Comparison of ENCODE assay signal across 11 cellular contexts in the genomic region with DNA sequence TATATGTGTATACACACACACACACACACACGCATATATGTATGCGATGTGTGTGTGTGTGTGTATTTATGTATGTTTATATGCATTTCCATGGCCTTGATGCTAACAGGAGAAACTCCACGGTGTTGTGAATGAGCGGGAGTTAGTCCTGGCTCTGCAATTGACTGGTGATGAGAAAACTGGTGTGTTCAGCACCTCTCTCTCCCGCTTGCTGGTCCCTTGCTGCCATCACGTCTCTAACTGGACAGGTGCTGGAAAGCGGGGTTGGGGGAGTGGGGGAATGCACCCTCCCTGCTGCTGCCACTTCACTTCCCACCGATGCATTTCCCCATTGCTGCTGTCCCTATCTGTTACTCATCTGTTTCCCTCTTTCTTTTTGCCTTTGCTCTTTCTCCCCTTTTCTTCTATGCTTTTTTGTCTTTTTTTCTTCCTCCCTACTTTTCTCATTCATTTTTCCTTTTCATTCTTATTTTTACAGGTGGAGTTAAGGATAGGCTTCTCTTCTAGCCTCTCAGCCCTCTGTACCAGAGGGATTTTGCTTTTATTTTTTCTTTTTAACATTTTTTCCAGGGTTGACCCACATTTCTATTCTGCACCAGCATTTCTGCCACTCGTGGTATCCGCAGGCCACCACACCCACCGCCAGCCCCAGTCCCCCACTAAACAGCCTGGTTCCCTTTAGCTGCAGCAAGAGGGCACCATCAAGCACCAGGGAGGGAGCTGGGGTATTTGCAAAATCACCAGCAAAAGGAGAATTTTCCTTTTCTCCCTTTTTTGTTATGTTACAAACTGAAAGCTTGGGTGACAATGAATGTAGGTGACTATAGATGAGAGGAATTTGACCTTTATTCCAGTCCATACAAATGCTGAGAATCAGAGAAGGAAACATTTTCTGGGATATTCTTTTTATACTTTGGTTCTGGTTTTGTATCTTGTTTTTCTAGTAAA.
DNase-seq lines count a peak whose midpoint lies in the region; ATAC-seq, FAIRE-seq and TF ChIP-seq lines count a peak whose summit lies in the region.
"Had no signal": no experiment of that assay in that cellular context is flagged by ENCODE, and none has a peak within 500 bp of the region (broad histone marks: within the 10 kb centered on the region; RNA-seq: fewer than 3 reads in every experiment).

No MANE protein-coding gene starts in this region.

- intact Hi-C loops in K562 (cut with micrococcal nuclease): no loop called here

- no peak for FAIRE-seq in K562 (lab: Jason Lieb, UNC)

- no peak overlapping the region for H3K4me3 ChIP-seq in K562
- no peak overlapping the region for H3K4me3 ChIP-seq in kidney epithelial cell (ENCODE audit: low read depth, low read length)
- H3K4me3 ChIP-seq in thoracic aorta: peak overlapping the region; percentile 31
- H3K4me3 ChIP-seq: GM12878 had no signal

- POLR2A ChIA-PET in K562 (lab: Yijun Ruan, JAX): interaction anchor here (0.9 kb wide), 1 partner anchor 417 kb away, joined by 3 read pairs; no protein-coding TSS in a partner anchor

- no peak for TF ChIP-seq EP300 in K562 (IDR thresholded peaks at IDR 0.05; ENCODE audit: low read length)

- peaks cover 10% of the 10 kb centered on the region for H3K36me3 Mint-ChIP-seq in stimulated activated memory B cell treated with anti-CD40 and anti-IgM and Interleukin-4, amounts not matched to agents 10 μg/mL and 1 μg/mL and 100 μg/mL, for 72 hours

- BruUV-seq in K562 (replicated peaks; lab: Mats Ljungman, UMichigan): no TSS peak

- no peaks in the 10 kb centered on the region for H3K79me2 ChIP-seq in K562 (ENCODE audit: control insufficient read depth, insufficient read depth, low read length)

- H3K9me3 Mint-ChIP-seq in stimulated activated memory B cell treated with anti-CD40 and anti-IgM and Interleukin-4, amounts not matched to agents 10 μg/mL and 1 μg/mL and 100 μg/mL, for 72 hours: no peaks in the 10 kb centered on the region
- H3K9me3 Mint-ChIP-seq: memory B cell had no signal

- no peak for ATAC-seq in K562
- no peak for ATAC-seq in thoracic aorta (ENCODE audit: insufficient number of reproducible peaks, low FRiP score, low read depth)
- no peak for ATAC-seq in GM18517 (IDR thresholded peaks at IDR 0.05; ENCODE audit: unreplicated experiment)
- ATAC-seq in stimulated activated memory B cell treated with anti-CD40 and anti-IgM and Interleukin-4, amounts not matched to agents 10 μg/mL and 1 μg/mL and 100 μg/mL, for 72 hours: no peak
- no peak for ATAC-seq in GM21825 (IDR thresholded peaks at IDR 0.05; ENCODE audit: unreplicated experiment)

- H2AFZ ChIP-seq in K562 (ENCODE audit: low read depth, low read length): no peak overlapping the region

- H3K4me1 ChIP-seq in K562 (replicated peaks in 1 of 2; ENCODE audit: control insufficient read depth in 2 of 2, insufficient read depth in 2 of 2, low read length in 2 of 2) (peaks cover 7 to 11% of the 10 kb centered on the region in 2 experiments; a peak in 3 of 5 replicates), thoracic aorta (ENCODE audit: control insufficient read depth in 1 of 2, low read depth in 2 of 2) (peaks cover 68 to 96% of the 10 kb centered on the region in 2 donors)

- TF ChIP-seq RAD21 in K562 (CRISPR knock-in tag; conservative IDR thresholded peaks at IDR 0.05 in 1 of 2, IDR thresholded peaks at IDR 0.05 in 1 of 2): no peak

- H3K4me2 ChIP-seq in K562 (ENCODE audit: insufficient read depth, low read length): no peak overlapping the region

- H4K20me1 ChIP-seq in K562 (replicated peaks; ENCODE audit: control insufficient read depth, insufficient read depth, low read length): no peaks in the 10 kb centered on the region

- in situ Hi-C loops in K562 (cut with MboI): no loop called here

- H3K36me3 ChIP-seq in K562 (ENCODE audit: control insufficient read depth, insufficient read depth, low read length) (no peaks in the 10 kb centered on the region), kidney epithelial cell (ENCODE audit: control insufficient read depth, insufficient read depth, low read length) (no peaks in the 10 kb centered on the region), thoracic aorta (no peaks in the 10 kb centered on the region)

- H3K27me3 ChIP-seq in K562 (ENCODE audit: control insufficient read depth in 2 of 2, insufficient read depth in 2 of 2, low read length in 2 of 2) (no peaks in the 10 kb centered on the region), kidney epithelial cell (ENCODE audit: control insufficient read depth, insufficient read depth, low read length) (no peaks in the 10 kb centered on the region), thoracic aorta (replicated peaks; ENCODE audit: insufficient read depth) (no peaks in the 10 kb centered on the region)

- no peaks in the 10 kb centered on the region for H3K27me3 Mint-ChIP-seq in stimulated activated memory B cell treated with anti-CD40 and anti-IgM and Interleukin-4, amounts not matched to agents 10 μg/mL and 1 μg/mL and 100 μg/mL, for 72 hours
- H3K27me3 Mint-ChIP-seq: memory B cell had no signal

- no peak overlapping the region for H3K4me3 Mint-ChIP-seq in stimulated activated memory B cell treated with anti-CD40 and anti-IgM and Interleukin-4, amounts not matched to agents 10 μg/mL and 1 μg/mL and 100 μg/mL, for 72 hours
- H3K4me3 Mint-ChIP-seq: memory B cell had no signal

- CTCF ChIA-PET in K562 (lab: Yijun Ruan, JAX; ENCODE audit: low intra/inter-chr PET ratio): no interaction called here

- H3K9ac ChIP-seq in K562 (ENCODE audit: insufficient read depth in 1 of 2, low read depth in 2 of 2, low read length in 2 of 2): peak overlapping the region in 1 of 2 experiments; percentile 58; a peak in 1 of 4 replicates

- DNase-seq in DMS79 treated with DMSO at 0.1 percent for 48 hours (lab: John Stamatoyannopoulos, UW) (peak; percentile 21), DMS79 (lab: John Stamatoyannopoulos, UW) (no peak), K562 (ENCODE audit: extremely low read depth in 1 of 4, low spot score in 3 of 4) (peak in 1 of 4 experiments; percentile 9), kidney epithelial cell (ENCODE audit: low read depth) (no peak), thoracic aorta (ENCODE audit: low spot score) (no peak)
- DNase-seq: 8988T had no signal

- no peaks in the 10 kb centered on the region for H3K9me3 ChIP-seq in K562 (replicated peaks; ENCODE audit: control insufficient read depth, insufficient read depth, low read depth, low read length)
- no peaks in the 10 kb centered on the region for H3K9me3 ChIP-seq in thoracic aorta

- TF ChIP-seq CTCF in K562 (IDR thresholded peaks at IDR 0.05 in 2 of 3, conservative IDR thresholded peaks at IDR 0.05 in 1 of 3; ENCODE audit: insufficient read depth in 2 of 3, low read depth in 1 of 3, low read length in 3 of 3): peak in 1 of 3 experiments; percentile 16; a peak in 1 of 6 replicates
- peak; percentile 16 for TF ChIP-seq CTCF in kidney epithelial cell (IDR thresholded peaks at IDR 0.05; ENCODE audit: insufficient read depth, low read length, poor library complexity, severe bottlenecking)
- no peak for TF ChIP-seq CTCF in thoracic aorta (IDR thresholded peaks at IDR 0.05)

- H3K27ac Mint-ChIP-seq in stimulated activated memory B cell treated with anti-CD40 and anti-IgM and Interleukin-4, amounts not matched to agents 10 μg/mL and 1 μg/mL and 100 μg/mL, for 72 hours: no peak overlapping the region
- H3K27ac Mint-ChIP-seq: memory B cell had no signal

- H3K9me1 ChIP-seq in K562 (ENCODE audit: control insufficient read depth, insufficient read depth, low read length): no peaks in the 10 kb centered on the region

- H3K27ac ChIP-seq in K562 (ENCODE audit: extremely low read depth, low read depth, low read length) (no peak overlapping the region), thoracic aorta (peak overlapping the region; percentile 57 to 75)

- WGBS in K562 (ENCODE audit: insufficient coverage, low coverage, missing lambda C conversion rate): 65% methylated on average over 11 of the region's 11 CpGs

- no peak for TF ChIP-seq POLR2A in K562 (conservative IDR thresholded peaks at IDR 0.05)

- H3K4me1 Mint-ChIP-seq in stimulated activated memory B cell treated with anti-CD40 and anti-IgM and Interleukin-4, amounts not matched to agents 10 μg/mL and 1 μg/mL and 100 μg/mL, for 72 hours: no peaks in the 10 kb centered on the region

TF ChIP-seq in K562, 482 proteins besides CTCF, POLR2A, EP300 and RAD21:
- TF ChIP-seq, protein P1, sequence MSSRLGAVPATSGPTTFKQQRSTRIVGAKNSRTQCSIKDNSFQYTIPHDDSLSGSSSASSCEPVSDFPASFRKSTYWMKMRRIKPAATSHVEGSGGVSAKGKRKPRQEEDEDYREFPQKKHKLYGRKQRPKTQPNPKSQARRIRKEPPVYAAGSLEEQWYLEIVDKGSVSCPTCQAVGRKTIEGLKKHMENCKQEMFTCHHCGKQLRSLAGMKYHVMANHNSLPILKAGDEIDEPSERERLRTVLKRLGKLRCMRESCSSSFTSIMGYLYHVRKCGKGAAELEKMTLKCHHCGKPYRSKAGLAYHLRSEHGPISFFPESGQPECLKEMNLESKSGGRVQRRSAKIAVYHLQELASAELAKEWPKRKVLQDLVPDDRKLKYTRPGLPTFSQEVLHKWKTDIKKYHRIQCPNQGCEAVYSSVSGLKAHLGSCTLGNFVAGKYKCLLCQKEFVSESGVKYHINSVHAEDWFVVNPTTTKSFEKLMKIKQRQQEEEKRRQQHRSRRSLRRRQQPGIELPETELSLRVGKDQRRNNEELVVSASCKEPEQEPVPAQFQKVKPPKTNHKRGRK (tag; IDR thresholded peaks at IDR 0.05): peak; percentile 76
- TF ChIP-seq FOXJ3 (CRISPR knock-in tag; IDR thresholded peaks at IDR 0.05): no peak
